1 cellular context compared by ENCODE assay signal in the genomic region with DNA sequence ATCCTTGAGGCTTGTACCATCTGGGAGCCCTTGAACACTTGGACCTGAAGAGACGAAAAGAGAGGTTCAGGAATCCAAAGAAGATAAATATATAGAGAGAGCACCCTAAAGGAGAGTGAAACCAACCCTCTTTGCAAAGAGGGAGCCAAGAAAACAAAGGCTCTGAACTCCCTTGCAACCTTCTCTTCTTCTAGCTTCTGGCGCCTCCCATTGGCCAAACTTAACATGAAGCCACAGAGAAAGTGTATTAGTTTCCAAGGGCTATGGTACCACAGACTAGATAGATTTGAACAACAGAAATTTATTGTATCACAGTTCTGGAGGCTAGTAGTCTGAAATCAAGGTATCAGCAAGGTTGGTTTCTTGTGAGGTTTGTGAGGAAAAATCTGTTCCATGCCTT.
TF ChIP-seq lines count a peak whose summit lies in the region.

No MANE protein-coding gene starts in this region.

TF ChIP-seq in WTC11, 78 proteins besides CTCF, POLR2A, EP300 and RAD21 (continued from another document):
- TF ChIP-seq, protein P1, sequence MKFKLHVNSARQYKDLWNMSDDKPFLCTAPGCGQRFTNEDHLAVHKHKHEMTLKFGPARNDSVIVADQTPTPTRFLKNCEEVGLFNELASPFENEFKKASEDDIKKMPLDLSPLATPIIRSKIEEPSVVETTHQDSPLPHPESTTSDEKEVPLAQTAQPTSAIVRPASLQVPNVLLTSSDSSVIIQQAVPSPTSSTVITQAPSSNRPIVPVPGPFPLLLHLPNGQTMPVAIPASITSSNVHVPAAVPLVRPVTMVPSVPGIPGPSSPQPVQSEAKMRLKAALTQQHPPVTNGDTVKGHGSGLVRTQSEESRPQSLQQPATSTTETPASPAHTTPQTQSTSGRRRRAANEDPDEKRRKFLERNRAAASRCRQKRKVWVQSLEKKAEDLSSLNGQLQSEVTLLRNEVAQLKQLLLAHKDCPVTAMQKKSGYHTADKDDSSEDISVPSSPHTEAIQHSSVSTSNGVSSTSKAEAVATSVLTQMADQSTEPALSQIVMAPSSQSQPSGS (CRISPR knock-in tag; IDR thresholded peaks at IDR 0.05; ENCODE audit: borderline replicate concordance, low read depth): no peak
- no peak for TF ChIP-seq MXD4 (CRISPR knock-in tag; IDR thresholded peaks at IDR 0.05; ENCODE audit: borderline replicate concordance)
- TF ChIP-seq ZNF121 (CRISPR knock-in tag; IDR thresholded peaks at IDR 0.05): no peak
- no peak for TF ChIP-seq CREM (CRISPR knock-in tag; IDR thresholded peaks at IDR 0.05)
- TF ChIP-seq, protein P2, sequence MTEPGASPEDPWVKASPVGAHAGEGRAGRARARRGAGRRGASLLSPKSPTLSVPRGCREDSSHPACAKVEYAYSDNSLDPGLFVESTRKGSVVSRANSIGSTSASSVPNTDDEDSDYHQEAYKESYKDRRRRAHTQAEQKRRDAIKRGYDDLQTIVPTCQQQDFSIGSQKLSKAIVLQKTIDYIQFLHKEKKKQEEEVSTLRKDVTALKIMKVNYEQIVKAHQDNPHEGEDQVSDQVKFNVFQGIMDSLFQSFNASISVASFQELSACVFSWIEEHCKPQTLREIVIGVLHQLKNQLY (CRISPR knock-in tag; IDR thresholded peaks at IDR 0.05): no peak
- TF ChIP-seq NFATC4 (CRISPR knock-in tag; IDR thresholded peaks at IDR 0.05): no peak
